In genomic region chr16:4847774-4848587, GRCh38 we compare ENCODE assay signal across 8 cellular contexts. TPM values are rescaled to one million over a fixed set of nuclear protein-coding genes. Genes with fewer than 3 reads are reported as not detected.
DNase-seq lines count a peak whose midpoint lies in the region; ATAC-seq and TF ChIP-seq lines count a peak whose summit lies in the region.

No MANE protein-coding gene starts in this region.

- H4K8ac ChIP-seq in H9 (replicated peaks; ENCODE audit: insufficient read length, low read depth, low read length) = no peak overlapping the region

- H3K36me3 Mint-ChIP-seq in H9 (ENCODE audit: insufficient read depth in 1 of 3, low read depth in 3 of 3) (peaks cover 21 to 39% (median 34%) of the 10 kb centered on the region in 3 experiments), endothelial cell (ENCODE audit: low read depth, unreplicated experiment) (peaks cover 3% of the 10 kb centered on the region)
- H3K36me3 Mint-ChIP-seq in stimulated activated naive B cell treated with anti-CD40 and anti-IgM and Interleukin-4, amounts not matched to agents 10 μg/mL and 1 μg/mL and 100 μg/mL, for 72 hours = peaks cover 19 to 21% of the 10 kb centered on the region in 2 donors

- no peaks in the 10 kb centered on the region for H3K9me3 ChIP-seq in H9 (ENCODE audit: control insufficient read depth, low read depth, low read length)
- H3K9me3 ChIP-seq in mononuclear cell (ENCODE audit: low read depth, low read length) = no peaks in the 10 kb centered on the region

- H3K9me3 Mint-ChIP-seq in H9 (no peaks in the 10 kb centered on the region), endothelial cell (ENCODE audit: unreplicated experiment) (no peaks in the 10 kb centered on the region)
- H3K9me3 Mint-ChIP-seq in stimulated activated naive B cell treated with anti-CD40 and anti-IgM and Interleukin-4, amounts not matched to agents 10 μg/mL and 1 μg/mL and 100 μg/mL, for 72 hours = no peaks in the 10 kb centered on the region

- H3K4ac ChIP-seq in H9 (ENCODE audit: low read depth, low read length) = no peak overlapping the region

- H4K91ac ChIP-seq in H9 (ENCODE audit: insufficient read length, low read depth, low read length) = no peak overlapping the region

- peak overlapping the region; percentile 32; the same call in 1 of the 2 replicates for H3K14ac ChIP-seq in H9 (ENCODE audit: insufficient read depth, low read length)

- TF ChIP-seq CTCF in GM12864 (IDR thresholded peaks at IDR 0.05; ENCODE audit: low read depth, low read length, missing control alignments) (no peak), H9 (conservative IDR thresholded peaks at IDR 0.05) (no peak), endothelial cell (IDR thresholded peaks at IDR 0.05; ENCODE audit: unreplicated experiment) (no peak)

- DNase-seq in GM12864 (ENCODE audit: low read depth) (no peak), H9 (peak; percentile 38), M059J (ENCODE audit: low read depth) (peak; percentile 74), endothelial cell (ENCODE audit: low spot score) (peak; percentile 49), SKM-1 (lab: John Stamatoyannopoulos, UW; ENCODE audit: unreplicated experiment) (no peak)
- DNase-seq in activated CD4-positive, alpha-beta T cell treated with anti-CD3 and anti-CD28 coated beads, Interleukin-2, amount 50 U/mL, for 4 hours = peak; percentile 24 to 30
- DNase-seq in stimulated activated naive B cell treated with anti-CD40 and anti-IgM and Interleukin-4, amounts not matched to agents 10 μg/mL and 1 μg/mL and 100 μg/mL, for 72 hours = peak; percentile 25

- no peak overlapping the region for H3K18ac ChIP-seq in H9 (ENCODE audit: insufficient read length, low read depth, low read length)

- no peak overlapping the region for H2AK5ac ChIP-seq in H9 (ENCODE audit: insufficient read length, low read length)

- no peaks in the 10 kb centered on the region for H4K20me1 ChIP-seq in H9 (ENCODE audit: control insufficient read depth, insufficient read depth, insufficient read length)

- no peak overlapping the region for H3T11ph ChIP-seq in H9 (ENCODE audit: low read length)

- peak overlapping the region; percentile 98 for H3K4me2 ChIP-seq in H9 (ENCODE audit: insufficient read depth, insufficient read length, low read length)

- H3K27me3 ChIP-seq in H9 (ENCODE audit: insufficient read depth, low read length) = no peaks in the 10 kb centered on the region
- no peaks in the 10 kb centered on the region for H3K27me3 ChIP-seq in mononuclear cell (ENCODE audit: insufficient read depth, low read length)

- H3K23ac ChIP-seq in H9 (ENCODE audit: insufficient read length, low read depth, low read length) = no peak overlapping the region

- H3K27ac ChIP-seq in H9 (ENCODE audit: insufficient read length, low read depth, low read length) = no peak overlapping the region

- H3K4me3 ChIP-seq in GM12864 (ENCODE audit: low read depth, low read length) (peak overlapping the region; percentile 88), mononuclear cell (ENCODE audit: low read length) (peak overlapping the region; percentile 91)

- peaks cover 30% of the 10 kb centered on the region for H3K79me2 ChIP-seq in H9 (ENCODE audit: insufficient read depth, low read length)

- H2BK120ac ChIP-seq in H9 (ENCODE audit: low read depth, low read length, poor library complexity, severe bottlenecking) = no peak overlapping the region

- H3K4me3 Mint-ChIP-seq in H9 (peak overlapping the region; percentile 82 to 93), endothelial cell (ENCODE audit: unreplicated experiment) (peak overlapping the region; percentile 95)
- H3K4me3 Mint-ChIP-seq in stimulated activated naive B cell treated with anti-CD40 and anti-IgM and Interleukin-4, amounts not matched to agents 10 μg/mL and 1 μg/mL and 100 μg/mL, for 72 hours = peak overlapping the region; percentile 76 to 98

- peak; percentile 36 to 42 for ATAC-seq in stimulated activated naive B cell treated with anti-CD40 and anti-IgM and Interleukin-4, amounts not matched to agents 10 μg/mL and 1 μg/mL and 100 μg/mL, for 72 hours (replicated peaks)

- peaks cover 17% of the 10 kb centered on the region for H3K23me2 ChIP-seq in H9 (ENCODE audit: insufficient read length, low read depth, low read length, poor library complexity, severe bottlenecking)

- no peak overlapping the region for H2AFZ ChIP-seq in H9 (ENCODE audit: low read length)

- H4K5ac ChIP-seq in H9 (ENCODE audit: insufficient read length, low read depth, low read length) = no peak overlapping the region

- H3K4me1 ChIP-seq in H9 (ENCODE audit: insufficient read depth, low read length) (peaks cover 3% of the 10 kb centered on the region), mononuclear cell (ENCODE audit: insufficient read depth, low read length) (peaks cover 54% of the 10 kb centered on the region)

- H2BK15ac ChIP-seq in H9 (ENCODE audit: low read depth, low read length) = no peak overlapping the region

- peaks cover 24 to 31% of the 10 kb centered on the region in 2 experiments for H3K4me1 Mint-ChIP-seq in H9
- H3K4me1 Mint-ChIP-seq in endothelial cell (ENCODE audit: unreplicated experiment) = peaks cover 38% of the 10 kb centered on the region
- peaks cover 25 to 33% of the 10 kb centered on the region in 2 donors for H3K4me1 Mint-ChIP-seq in stimulated activated naive B cell treated with anti-CD40 and anti-IgM and Interleukin-4, amounts not matched to agents 10 μg/mL and 1 μg/mL and 100 μg/mL, for 72 hours

- no peak overlapping the region for H3K56ac ChIP-seq in H9 (ENCODE audit: insufficient read length, low read depth, low read length)

- H2BK12ac ChIP-seq in H9 (ENCODE audit: insufficient read length, low read depth, low read length) = no peak overlapping the region

- H3K27ac Mint-ChIP-seq in H9 (peak overlapping the region in 2 of 3 experiments; percentile 62 to 86; a peak in 3 of 7 replicates), endothelial cell (ENCODE audit: unreplicated experiment) (peak overlapping the region; percentile 53)
- peak overlapping the region; percentile 92 for H3K27ac Mint-ChIP-seq in stimulated activated naive B cell treated with anti-CD40 and anti-IgM and Interleukin-4, amounts not matched to agents 10 μg/mL and 1 μg/mL and 100 μg/mL, for 72 hours

- peaks cover 11% of the 10 kb centered on the region for H3K79me1 ChIP-seq in H9 (ENCODE audit: insufficient read depth, low read depth, low read length, poor library complexity, severe bottlenecking)

- H2BK20ac ChIP-seq in H9 (ENCODE audit: low read depth, low read length, poor library complexity, severe bottlenecking) = no peak overlapping the region

- no peaks in the 10 kb centered on the region for H3K27me3 Mint-ChIP-seq in H9 (ENCODE audit: low read depth)
- peaks cover 6% of the 10 kb centered on the region for H3K27me3 Mint-ChIP-seq in endothelial cell (ENCODE audit: unreplicated experiment)
- H3K27me3 Mint-ChIP-seq in stimulated activated naive B cell treated with anti-CD40 and anti-IgM and Interleukin-4, amounts not matched to agents 10 μg/mL and 1 μg/mL and 100 μg/mL, for 72 hours = no peaks in the 10 kb centered on the region

- H3K9ac ChIP-seq in H9 (ENCODE audit: extremely low read depth, insufficient read length, low read length) = peak overlapping the region; percentile 64

- H2BK5ac ChIP-seq in H9 (ENCODE audit: insufficient read length, low read length) = no peak overlapping the region

- no CpG with 5 or more reads among the region's 83 CpGs for WGBS in H9 (ENCODE audit: extremely low coverage, insufficient read length, low lambda C conversion rate)

RNA-seq across cellular contexts. Expression of gene UBN1, which starts 0.7 kb away (rescaled TPM):
- total RNA-seq in H9 (2021) (51.8 and 55.2 TPM in 2 replicates), endothelial cell (ENCODE audit: unreplicated experiment) (36.4 TPM), mononuclear cell (47.1 TPM)
- 22.8 and 48.3 TPM in 2 replicates for total RNA-seq in M059J (2014; rRNA removed; shearing (Covaris generic))

RNA-seq across cellular contexts. Expression of gene GLYR1, which starts 0.9 kb away (rescaled TPM):
- total RNA-seq in H9 (2021) (114 TPM in 2 replicates), endothelial cell (ENCODE audit: unreplicated experiment) (111 TPM), mononuclear cell (49.7 TPM)
- total RNA-seq in M059J (2014; rRNA removed; shearing (Covaris generic)) = 24.9 and 42.0 TPM in 2 replicates

RNA-seq across cellular contexts. Expression of gene ROGDI, which starts 45.5 kb away (rescaled TPM):
- 33.5 and 36.4 TPM in 2 replicates for total RNA-seq in H9 (2021)
- total RNA-seq in M059J (2014; rRNA removed; shearing (Covaris generic)) = 18.9 and 21.7 TPM in 2 replicates
- total RNA-seq in endothelial cell (ENCODE audit: unreplicated experiment) = 46.2 TPM
- 19.3 TPM for total RNA-seq in mononuclear cell

RNA-seq across cellular contexts. Expression of gene SMIM22, which starts 52.8 kb away (rescaled TPM):
- total RNA-seq in H9 (2021) (not detected in 2 replicates), endothelial cell (ENCODE audit: unreplicated experiment) (not detected), mononuclear cell (not detected)
- total RNA-seq in M059J (2014; rRNA removed; shearing (Covaris generic)) = not detected in 2 replicates

RNA-seq across cellular contexts. Expression of gene SEPTIN12, which starts 59.8 kb away (rescaled TPM):
- total RNA-seq in H9 (2021) = 0.48 TPM in 1 of 2 replicates, not detected in the other
- total RNA-seq in M059J (2014; rRNA removed; shearing (Covaris generic)) = not detected in 2 replicates
- 11.5 TPM for total RNA-seq in endothelial cell (ENCODE audit: unreplicated experiment)
- total RNA-seq in mononuclear cell = not detected

Comparison
In these comparisons a context has a peak if more than half of its experiments do, and no peak if none do; other contexts are left out.
1. DNase-seq: peak in H9 (single experiment), M059J (single experiment), activated CD4-positive, alpha-beta T cell treated with anti-CD3 and anti-CD28 coated beads, Interleukin-2, amount 50 U/mL, for 4 hours (2 of 2), endothelial cell (single experiment) and stimulated activated naive B cell treated with anti-CD40 and anti-IgM and Interleukin-4, amounts not matched to agents 10 μg/mL and 1 μg/mL and 100 μg/mL, for 72 hours (single experiment); none in GM12864 (single experiment) and SKM-1 (single experiment).
2. Peak in every context shown above with its lines, with median percentiles within 50 percentile points of each other: H3K27ac Mint-ChIP-seq and H3K4me3 Mint-ChIP-seq.